Comparison of ENCODE assay signal across 8 cellular contexts in genomic region chr12:12714276-12715001, GRCh38. TPM values are rescaled to one million over a fixed set of nuclear protein-coding genes. Genes with fewer than 3 reads are reported as not detected.
DNase-seq lines count a peak whose midpoint lies in the region; ATAC-seq and TF ChIP-seq lines count a peak whose summit lies in the region.

No MANE protein-coding gene starts in this region.

- H3K36me3 ChIP-seq in GM06990 (ENCODE audit: control insufficient read depth, insufficient read depth, low read length) (no peaks in the 10 kb centered on the region; the same call in 1 of the 2 replicates), OCI-LY7 (ENCODE audit: insufficient read depth, low read length) (peaks cover 12% of the 10 kb centered on the region), adrenal gland (replicated peaks in 1 of 2) (no peaks in the 10 kb centered on the region)

- H3K27me3 ChIP-seq in GM06990 (replicated peaks; ENCODE audit: control insufficient read depth, insufficient read depth, low read length): no peaks in the 10 kb centered on the region
- H3K27me3 ChIP-seq in adrenal gland: no peaks in the 10 kb centered on the region

- no peaks in the 10 kb centered on the region for H3K9me2 ChIP-seq in OCI-LY7 (ENCODE audit: insufficient read depth, low read length)

- BruUV-seq in OCI-LY7 (replicated peaks; lab: Mats Ljungman, UMichigan): no TSS peak

- WGBS in adrenal gland, 4 donors: 13 to 24% (median 18%) methylated on average over 23 of the region's 23 CpGs

- DNase-seq in GM06990 (ENCODE audit: extremely low read depth, insufficient read length) (peak; percentile 75), OCI-LY7 (ENCODE audit: low spot score) (peak; percentile 82), adrenal gland (peak in 4 of 7 donors; percentile 41 to 57 (median 50)), iPS-NIHi11 (ENCODE audit: low spot score) (peak; percentile 36), putamen (ENCODE audit: low spot score) (no peak)
- peak; percentile 52 to 55 for DNase-seq in stimulated activated CD4-positive, alpha-beta T cell treated with anti-CD3 and anti-CD28 coated beads, Interleukin-2, amount 100 ng/mL, for 24 hours

- H3K4me1 ChIP-seq in OCI-LY7 (ENCODE audit: insufficient read depth, low read length, poor library complexity, severe bottlenecking) (peaks cover 34% of the 10 kb centered on the region), adrenal gland (replicated peaks in 1 of 2) (peaks cover 7 to 24% of the 10 kb centered on the region in 2 donors)

- ATAC-seq in HG02759 (IDR thresholded peaks at IDR 0.05; ENCODE audit: unreplicated experiment): peak; percentile 23
- ATAC-seq in HG03520 (IDR thresholded peaks at IDR 0.05; ENCODE audit: unreplicated experiment): no peak

- intact Hi-C loops in OCI-LY7 (cut with micrococcal nuclease; ENCODE audit: unreplicated experiment): loop anchor here (5.0 kb wide), 1 partner anchor 152 kb away; the partner anchor contains the start of gene DUSP16
- intact Hi-C loops in adrenal gland (cut with DNase I): no loop called here

- peak; percentile 30 for TF ChIP-seq CTCF in GM06990 (IDR thresholded peaks at IDR 0.05; ENCODE audit: insufficient read depth, low read length, poor library complexity, severe bottlenecking)
- peak; percentile 50 for TF ChIP-seq CTCF in OCI-LY7 (conservative IDR thresholded peaks at IDR 0.05; ENCODE audit: low read length)
- TF ChIP-seq CTCF in adrenal gland (IDR thresholded peaks at IDR 0.05): peak in 4 of 6 experiments; percentile 11 to 19 (median 16)

- TF ChIP-seq POLR2A in adrenal gland (IDR thresholded peaks at IDR 0.05): peak; percentile 26 to 71

- H3K79me2 ChIP-seq in OCI-LY7 (ENCODE audit: insufficient read depth, low read depth, low read length): peaks cover 21% of the 10 kb centered on the region

- H3K4me3 ChIP-seq in GM06990 (replicated peaks; ENCODE audit: low read depth, low read length): peak overlapping the region; percentile 97
- peak overlapping the region; percentile 88 for H3K4me3 ChIP-seq in OCI-LY7 (ENCODE audit: low read depth, low read length, poor library complexity, severe bottlenecking)
- peak overlapping the region in 2 of 4 donors; percentile 18 to 44 for H3K4me3 ChIP-seq in adrenal gland

- POLR2A ChIA-PET in OCI-LY7 (lab: Charles Lee): interaction anchor here (0.9 to 4.0 kb wide), 7 partner anchors 8 to 23 kb away, joined by 3 to 44 read pairs (median 4); partner anchors contain the start of gene GPR19

- H3K9me3 ChIP-seq in OCI-LY7 (ENCODE audit: low read length) (no peaks in the 10 kb centered on the region), adrenal gland (replicated peaks in 1 of 3) (no peaks in the 10 kb centered on the region)

- peak overlapping the region; percentile 94 for H3K4me2 ChIP-seq in OCI-LY7 (ENCODE audit: low read length)

- CTCF ChIA-PET in OCI-LY7 (lab: Charles Lee; ENCODE audit: unreplicated experiment): no interaction called here

- H2AFZ ChIP-seq in OCI-LY7 (ENCODE audit: low read length): peak overlapping the region; percentile 24; the same call in 1 of the 2 replicates

- peak overlapping the region; percentile 98 for H3K27ac ChIP-seq in OCI-LY7 (ENCODE audit: low read depth, low read length, poor library complexity, severe bottlenecking)
- H3K27ac ChIP-seq in adrenal gland: peak overlapping the region in 4 of 5 donors; percentile 19 to 100 (median 94)

- peaks cover 5% of the 10 kb centered on the region; the same call in 1 of the 2 replicates for H4K20me1 ChIP-seq in OCI-LY7 (ENCODE audit: insufficient read depth, low read length)

RNA-seq across cellular contexts. Expression of gene CDKN1B, which starts 2.7 kb away (rescaled TPM):
- total RNA-seq in OCI-LY7 (2014; rRNA removed; shearing (Covaris generic)): 59.4 and 65.7 TPM in 2 replicates
- 45.3 and 54.7 TPM in 2 replicates for total RNA-seq in OCI-LY7 (2022)
- 10 to 100 TPM; 37.9 to 97.8 (median 71.1) TPM for total RNA-seq in adrenal gland
- polyA plus RNA-seq in adrenal gland: 10 to 100 TPM; 18.2 to 80.3 (median 25.3) TPM

RNA-seq across cellular contexts. Expression of gene GPR19, which starts 18.5 kb away (rescaled TPM):
- total RNA-seq in OCI-LY7 (2014; rRNA removed; shearing (Covaris generic)): 13.6 and 17.3 TPM in 2 replicates
- total RNA-seq in OCI-LY7 (2022) (16.9 and 24.2 TPM in 2 replicates), adrenal gland (1 to 10 TPM in 2 of 8 donors, under 1 TPM in 3, not detected in 3; 0.56 to 1.1 (median 0.68) TPM)
- 1 to 10 TPM in 2 of 3 donors, under 1 TPM in 1; 0.98 to 1.8 (median 1.1) TPM for polyA plus RNA-seq in adrenal gland

Comparison
In these comparisons a context has a peak if more than half of its experiments do, and no peak if none do; other contexts are left out.
1. RNA of gene GPR19, which starts 18.5 kb away (total RNA-seq): 13.6 to 24.2 TPM in OCI-LY7; 0.56 to 1.1 TPM in adrenal gland; every median in the first group is over 4 times any median in the second.
2. Peak in every context shown above with its lines, with median percentiles within 50 percentile points of each other: CTCF ChIP-seq.